In the genomic region with DNA sequence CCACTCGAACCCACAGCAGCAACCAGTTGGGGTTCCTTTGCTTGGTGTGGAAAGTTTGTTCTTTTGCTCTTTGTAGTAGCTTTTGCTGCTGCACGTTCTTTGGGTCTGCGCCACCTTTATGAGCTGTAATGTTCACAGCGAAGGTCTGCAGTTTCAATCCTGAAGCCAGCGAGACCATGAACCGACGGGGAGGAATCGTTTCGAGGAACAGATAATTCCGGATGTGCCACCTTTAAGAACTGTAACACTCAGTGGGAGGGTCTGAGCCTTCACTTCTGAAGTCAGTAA, we compare ENCODE assay signal across 29 cellular contexts. TPM values are rescaled to one million over a fixed set of nuclear protein-coding genes. Genes with fewer than 3 reads are reported as not detected.
DNase-seq lines count a peak whose midpoint lies in the region; ATAC-seq, FAIRE-seq and TF ChIP-seq lines count a peak whose summit lies in the region.
"Had no signal": no experiment of that assay in that cellular context is flagged by ENCODE, and none has a peak within 500 bp of the region (broad histone marks: within the 10 kb centered on the region; RNA-seq: fewer than 3 reads in every experiment).

No MANE protein-coding gene starts in this region.

- intact Hi-C loops in K562 (cut with micrococcal nuclease) = no loop called here
- intact Hi-C loops in esophagus squamous epithelium (cut with DNase I) = no loop called here
- intact Hi-C loops in sigmoid colon (cut with DNase I) = no loop called here
- intact Hi-C loops in transverse colon (cut with DNase I; ENCODE audit: low total_unique reads) = no loop called here

- BruUV-seq in K562 (replicated peaks; lab: Mats Ljungman, UMichigan) = no TSS peak

- in situ Hi-C loops in K562 (cut with MboI) = no loop called here
- in situ Hi-C loops in transverse colon (cut with MboI; ENCODE audit: low pct_ligation_motif_present in 1 of 4, low pct_unique_long_range_greater_than_20kb in 1 of 4, low sequenced_read_pairs in 3 of 4) = no loop called here

- H2AFZ ChIP-seq in K562 (ENCODE audit: low read depth, low read length) = 0 out of 2 replicates have a peak overlapping the region, but pooled peaks have one; percentile 51

- no peaks in the 10 kb centered on the region; the same call in none of the 2 replicates for H4K20me1 ChIP-seq in K562 (replicated peaks; ENCODE audit: control insufficient read depth, insufficient read depth, low read length)

- no peaks in the 10 kb centered on the region for H3K79me2 ChIP-seq in K562 (ENCODE audit: control insufficient read depth, insufficient read depth, low read length)

- POLR2A ChIA-PET in K562 (lab: Yijun Ruan, JAX) = interaction anchor here (0.9 kb wide), 1 partner anchor 10 kb away, joined by 3 read pairs; no protein-coding TSS in a partner anchor

- no peak overlapping the region for H3K9ac ChIP-seq in K562 (ENCODE audit: insufficient read depth in 1 of 2, low read depth in 2 of 2, low read length in 2 of 2)

- no peak for DNase-seq in K562 (ENCODE audit: extremely low read depth in 1 of 4, low spot score in 3 of 4)
- DNase-seq in esophagus squamous epithelium (lab: John Stamatoyannopoulos, UW) = no peak
- peak; percentile 64 for DNase-seq in sigmoid colon
- DNase-seq in transverse colon = peak; percentile 3
- DNase-seq in NCI-H82 (lab: John Stamatoyannopoulos, UW) = no peak
- DNase-seq: activated CD4-positive, alpha-beta T cell treated with anti-CD3 and anti-CD28 coated beads, Interleukin-2, amount 10 ng/mL, durations not matched to agents 7 days and 5 days; activated naive CD4-positive, alpha-beta T cell treated with Interleukin-2 at 50 U/mL for 16 hours; activated T-cell treated with anti-CD3 and anti-CD28 coated beads, Interleukin-2, amount 50 U/mL, for 72 hours; amniotic stem cell; HCEC 1CT; mesendoderm; naive B cell; NCI-H1092; NCI-H1930; NCI-H2227 treated with DMSO at 0.1 percent for 48 hours; NCI-H69; stimulated activated CD4-positive, alpha-beta T cell treated with anti-CD3 and anti-CD28 coated beads, Interleukin-12 subunit alpha, Interleukin-12 subunit beta, amount 100 ng/mL, for 4 hours; stimulated activated CD4-positive, alpha-beta T cell treated with anti-CD3 and anti-CD28 coated beads, Interleukin-4, amount 100 ng/mL, for 24 hours; stimulated activated naive CD4-positive, alpha-beta T cell had no signal

- WGBS in K562 (ENCODE audit: insufficient coverage, low coverage, missing lambda C conversion rate) = 51% methylated on average over 10 of the region's 10 CpGs
- WGBS in esophagus squamous epithelium, 2 donors = 82 to 84% methylated on average over 10 of the region's 10 CpGs
- WGBS in sigmoid colon, 2 donors = 93 to 95% methylated on average over 10 of the region's 10 CpGs
- WGBS in transverse colon (ENCODE audit: low coverage in 1 of 2), 2 donors = 77 to 88% methylated on average over 3 to 10 of the region's 10 CpGs

- peaks cover 37 to 68% of the 10 kb centered on the region in 2 experiments for H3K27me3 ChIP-seq in K562 (ENCODE audit: control insufficient read depth in 2 of 2, insufficient read depth in 2 of 2, low read length in 2 of 2)
- H3K27me3 ChIP-seq in esophagus squamous epithelium = peaks cover 0 to 23% (median 0%) of the 10 kb centered on the region in 4 donors
- no peaks in the 10 kb centered on the region for H3K27me3 ChIP-seq in sigmoid colon
- peaks cover 26% of the 10 kb centered on the region for H3K27me3 ChIP-seq in transverse colon

- no peak for TF ChIP-seq CTCF in K562 (IDR thresholded peaks at IDR 0.05 in 2 of 3, conservative IDR thresholded peaks at IDR 0.05 in 1 of 3; ENCODE audit: insufficient read depth in 2 of 3, low read depth in 1 of 3, low read length in 3 of 3)
- no peak for TF ChIP-seq CTCF in esophagus squamous epithelium (IDR thresholded peaks at IDR 0.05)
- TF ChIP-seq CTCF in sigmoid colon (IDR thresholded peaks at IDR 0.05) = no peak
- no peak for TF ChIP-seq CTCF in transverse colon (IDR thresholded peaks at IDR 0.05)

- ATAC-seq in K562 = no peak
- ATAC-seq in HG03280 (IDR thresholded peaks at IDR 0.05; ENCODE audit: unreplicated experiment) = no peak
- ATAC-seq in HG03159 (IDR thresholded peaks at IDR 0.05; ENCODE audit: unreplicated experiment) = no peak
- ATAC-seq: activated T-cell treated with anti-CD3 and anti-CD28 coated beads, Interleukin-2, amount 50 U/mL, for 72 hours; SK-N-SH treated with all-trans-retinoic acid at 6 μM for 48 hours had no signal

- H3K27ac ChIP-seq in K562 (ENCODE audit: extremely low read depth, low read depth, low read length) (no peak overlapping the region), esophagus squamous epithelium (peak overlapping the region in 3 of 4 donors; percentile 60 to 82 (median 78)), sigmoid colon (peak overlapping the region; percentile 86 to 97 (median 92)), transverse colon (peak overlapping the region; percentile 81 to 91 (median 86))
- H3K27ac ChIP-seq: VCaP had no signal

- H3K4me2 ChIP-seq in K562 (ENCODE audit: insufficient read depth, low read length) = no peak overlapping the region

- H3K4me3 ChIP-seq in K562 (no peak overlapping the region), esophagus squamous epithelium (no peak overlapping the region), sigmoid colon (peak overlapping the region in 1 of 4 donors; percentile 5), transverse colon (no peak overlapping the region)

- TF ChIP-seq EP300 in K562 (IDR thresholded peaks at IDR 0.05; ENCODE audit: low read length) = no peak
- no peak for TF ChIP-seq EP300 in sigmoid colon (IDR thresholded peaks at IDR 0.05)
- no peak for TF ChIP-seq EP300 in transverse colon (IDR thresholded peaks at IDR 0.05; ENCODE audit: low read depth)

- no peaks in the 10 kb centered on the region; the same call in 1 of the 2 replicates for H3K9me3 ChIP-seq in K562 (replicated peaks; ENCODE audit: control insufficient read depth, insufficient read depth, low read depth, low read length)
- H3K9me3 ChIP-seq in esophagus squamous epithelium = no peaks in the 10 kb centered on the region
- no peaks in the 10 kb centered on the region for H3K9me3 ChIP-seq in sigmoid colon
- H3K9me3 ChIP-seq in transverse colon = no peaks in the 10 kb centered on the region

- H3K4me1 ChIP-seq in K562 (replicated peaks in 1 of 2; ENCODE audit: control insufficient read depth in 2 of 2, insufficient read depth in 2 of 2, low read length in 2 of 2) (peaks cover 2 to 12% of the 10 kb centered on the region in 2 experiments; a peak in 3 of 5 replicates), esophagus squamous epithelium (peaks cover 16 to 98% (median 70%) of the 10 kb centered on the region in 3 donors), sigmoid colon (peaks cover 0 to 100% (median 99%) of the 10 kb centered on the region in 4 donors), transverse colon (peaks cover 20 to 54% (median 37%) of the 10 kb centered on the region in 4 donors)

- H3K36me3 ChIP-seq in K562 (ENCODE audit: control insufficient read depth, insufficient read depth, low read length) (no peaks in the 10 kb centered on the region), esophagus squamous epithelium (peaks cover 0 to 11% (median 0%) of the 10 kb centered on the region in 3 donors), sigmoid colon (peaks cover 0 to 26% (median 14%) of the 10 kb centered on the region in 4 donors), transverse colon (no peaks in the 10 kb centered on the region)

- FAIRE-seq in K562 (lab: Jason Lieb, UNC) = no peak
- FAIRE-seq: endometrium had no signal

- H3K9me1 ChIP-seq in K562 (ENCODE audit: control insufficient read depth, insufficient read depth, low read length) = no peaks in the 10 kb centered on the region

- TF ChIP-seq POLR2A in K562 (conservative IDR thresholded peaks at IDR 0.05) (no peak), esophagus squamous epithelium (IDR thresholded peaks at IDR 0.05) (no peak), sigmoid colon (IDR thresholded peaks at IDR 0.05) (no peak), transverse colon (IDR thresholded peaks at IDR 0.05) (no peak)

- CTCF ChIA-PET in K562 (lab: Yijun Ruan, JAX; ENCODE audit: low intra/inter-chr PET ratio) = no interaction called here

- TF ChIP-seq RAD21 in K562 (CRISPR knock-in tag; conservative IDR thresholded peaks at IDR 0.05 in 1 of 2, IDR thresholded peaks at IDR 0.05 in 1 of 2) = no peak

RNA-seq across cellular contexts. Expression of gene GPR17, which starts 14.3 kb away (rescaled TPM):
- total RNA-seq in K562 (2011; cell fraction: chromatin; rRNA removed; ENCODE audit: low replicate concordance) = not detected in 2 replicates
- not detected in 2 replicates for total RNA-seq in K562 (2011; cell fraction: nucleolus; rRNA removed)
- total RNA-seq in K562 (2011; cell fraction: nucleoplasm; rRNA removed) = not detected in 2 replicates
- total RNA-seq in K562 (2014; rRNA removed) = not detected in 2 replicates
- total RNA-seq in K562 (2014; rRNA removed; fragmentation: Illumina TruSeq; extraction: Trizol) = not detected in 2 replicates
- not detected in 2 replicates for total RNA-seq in K562 (2015; rRNA removed; fragmentation: Illumina TruSeq; extraction: Trizol)
- total RNA-seq in K562 (2021) = not detected in 2 replicates
- polyA plus RNA-seq in K562 (2011; rRNA removed) = not detected in 2 replicates
- not detected in 2 replicates for polyA plus RNA-seq in K562 (2011; cell fraction: cytosol; rRNA removed)
- polyA plus RNA-seq in K562 (2011; cell fraction: nucleus; rRNA removed) = not detected in 2 replicates
- not detected in 2 replicates for polyA plus RNA-seq in K562 (2012)
- polyA plus RNA-seq in K562 (2014; fragmentation: Illumina TruSeq; extraction: Trizol) = not detected in 2 replicates
- polyA plus RNA-seq in K562 (2014; fragmentation: Nextera tagmentation; extraction: Ambion mirVana) = not detected
- not detected in 2 replicates for polyA plus RNA-seq in K562 (2014; rRNA removed)
- polyA minus RNA-seq in K562 (2011; rRNA and poly(A)+ RNA removed) = not detected in 2 replicates
- not detected in 2 replicates for polyA minus RNA-seq in K562 (2011; cell fraction: cytosol; rRNA and poly(A)+ RNA removed)
- not detected in 2 replicates for polyA minus RNA-seq in K562 (2011; cell fraction: nucleus; rRNA and poly(A)+ RNA removed)
- not detected for total RNA-seq in esophagus squamous epithelium
- total RNA-seq in sigmoid colon = 1 to 10 TPM in 1 of 4 donors, under 1 TPM in 2, not detected in 1; 0.36 to 1.4 (median 0.66) TPM
- polyA plus RNA-seq in sigmoid colon = under 1 TPM in 2 of 3 donors, not detected in 1; 0.48 to 0.60 TPM
- total RNA-seq in transverse colon = under 1 TPM in 1 of 4 donors, not detected in 3; 0.14 TPM
- total RNA-seq: activated CD4-positive, alpha-beta T cell treated with anti-CD3 and anti-CD28 coated beads, Interleukin-2, amount 10 ng/mL, durations not matched to agents 7 days and 5 days; activated T-cell treated with anti-CD3 and anti-CD28 coated beads, Interleukin-2, amount 50 U/mL, for 72 hours; CD4-positive, alpha-beta memory T cell; dermis blood vessel endothelial cell; kidney epithelial cell; renal cortical epithelial cell; T-helper 2 cell treated with Interferon-gamma antibody and Interleukin-4, amounts not matched to agents 100 ng/mL and 5 ng/mL, for 36 hours had no signal
- polyA plus RNA-seq: CD4-positive, alpha-beta memory T cell had no signal

RNA-seq across cellular contexts. Expression of gene LIMS2, which starts 15.1 kb away (rescaled TPM):
- total RNA-seq in K562 (2011; cell fraction: chromatin; rRNA removed; ENCODE audit: low replicate concordance) = not detected in 2 replicates
- not detected in 2 replicates for total RNA-seq in K562 (2011; cell fraction: nucleolus; rRNA removed)
- not detected in 2 replicates for total RNA-seq in K562 (2011; cell fraction: nucleoplasm; rRNA removed)
- total RNA-seq in K562 (2014; rRNA removed) (not detected in 2 replicates), K562 (2014; rRNA removed; fragmentation: Illumina TruSeq; extraction: Trizol) (not detected in 2 replicates), K562 (2015; rRNA removed; fragmentation: Illumina TruSeq; extraction: Trizol) (not detected in 2 replicates), K562 (2021) (0.11 and 0.22 TPM in 2 replicates), esophagus squamous epithelium (10 to 100 TPM in 1 of 4 donors, 1 to 10 TPM in 3; 2.4 to 29.6 (median 5.9) TPM), sigmoid colon (100 to 1,000 TPM; 125 to 357 (median 195) TPM), transverse colon (100 to 1,000 TPM in 2 of 4 donors, 10 to 100 TPM in 2; 34.5 to 198 (median 91.3) TPM)
- polyA plus RNA-seq in K562 (2011; rRNA removed) (0.04 TPM in 1 of 2 replicates, not detected in the other), K562 (2014; fragmentation: Illumina TruSeq; extraction: Trizol) (not detected in 2 replicates), K562 (2014; fragmentation: Nextera tagmentation; extraction: Ambion mirVana) (not detected), K562 (2014; rRNA removed) (not detected in 2 replicates), sigmoid colon (10 to 100 TPM in 2 of 3 donors, 1 to 10 TPM in 1; 3.2 to 40.6 (median 17.4) TPM)
- not detected in 2 replicates for polyA plus RNA-seq in K562 (2011; cell fraction: cytosol; rRNA removed)
- not detected in 2 replicates for polyA plus RNA-seq in K562 (2011; cell fraction: nucleus; rRNA removed)
- 0.08 TPM in 2 replicates for polyA plus RNA-seq in K562 (2012)
- not detected in 2 replicates for polyA minus RNA-seq in K562 (2011; rRNA and poly(A)+ RNA removed)
- polyA minus RNA-seq in K562 (2011; cell fraction: cytosol; rRNA and poly(A)+ RNA removed) = not detected in 2 replicates
- polyA minus RNA-seq in K562 (2011; cell fraction: nucleus; rRNA and poly(A)+ RNA removed) = not detected in 2 replicates

RNA-seq across cellular contexts. Expression of gene SFT2D3, which starts 41.1 kb away (rescaled TPM):
- total RNA-seq in K562 (2011; cell fraction: chromatin; rRNA removed; ENCODE audit: low replicate concordance) = 11.0 and 11.3 TPM in 2 replicates
- total RNA-seq in K562 (2011; cell fraction: nucleolus; rRNA removed) = 15.0 and 17.7 TPM in 2 replicates
- total RNA-seq in K562 (2011; cell fraction: nucleoplasm; rRNA removed) = 14.9 and 19.2 TPM in 2 replicates
- total RNA-seq in K562 (2014; rRNA removed) = 8.9 and 12.1 TPM in 2 replicates
- 7.7 and 9.1 TPM in 2 replicates for total RNA-seq in K562 (2014; rRNA removed; fragmentation: Illumina TruSeq; extraction: Trizol)
- 6.3 and 7.5 TPM in 2 replicates for total RNA-seq in K562 (2015; rRNA removed; fragmentation: Illumina TruSeq; extraction: Trizol)
- 8.8 and 9.9 TPM in 2 replicates for total RNA-seq in K562 (2021)
- 9.1 and 9.2 TPM in 2 replicates for polyA plus RNA-seq in K562 (2011; rRNA removed)
- 9.0 and 10.1 TPM in 2 replicates for polyA plus RNA-seq in K562 (2011; cell fraction: cytosol; rRNA removed)
- polyA plus RNA-seq in K562 (2011; cell fraction: nucleus; rRNA removed) = 4.7 and 5.3 TPM in 2 replicates
- polyA plus RNA-seq in K562 (2012) = 0.12 TPM in 1 of 2 replicates, not detected in the other
- 7.7 and 8.9 TPM in 2 replicates for polyA plus RNA-seq in K562 (2014; fragmentation: Illumina TruSeq; extraction: Trizol)
- polyA plus RNA-seq in K562 (2014; fragmentation: Nextera tagmentation; extraction: Ambion mirVana) = not detected
- 9.6 and 11.6 TPM in 2 replicates for polyA plus RNA-seq in K562 (2014; rRNA removed)
- 7.0 and 7.3 TPM in 2 replicates for polyA minus RNA-seq in K562 (2011; rRNA and poly(A)+ RNA removed)
- polyA minus RNA-seq in K562 (2011; cell fraction: cytosol; rRNA and poly(A)+ RNA removed) = 3.8 and 4.8 TPM in 2 replicates
- polyA minus RNA-seq in K562 (2011; cell fraction: nucleus; rRNA and poly(A)+ RNA removed) = 7.0 and 9.7 TPM in 2 replicates
- 10 to 100 TPM in 1 of 4 donors, 1 to 10 TPM in 3; 3.3 to 10.5 (median 5.9) TPM for total RNA-seq in esophagus squamous epithelium
- total RNA-seq in sigmoid colon = 1 to 10 TPM; 5.6 to 8.6 (median 7.9) TPM
- 1 to 10 TPM; 1.4 to 6.5 (median 1.8) TPM for polyA plus RNA-seq in sigmoid colon
- total RNA-seq in transverse colon = 10 to 100 TPM in 1 of 4 donors, 1 to 10 TPM in 3; 6.8 to 13.7 (median 8.3) TPM

Comparison
In these comparisons a context has a peak if more than half of its experiments do, and no peak if none do; other contexts are left out.
1. DNase-seq: peak in sigmoid colon (single experiment) and transverse colon (single experiment); none in K562 (0 of 4), esophagus squamous epithelium (single experiment) and NCI-H82 (single experiment).